ENCODE assay signal across 12 cellular contexts in the genomic region with DNA sequence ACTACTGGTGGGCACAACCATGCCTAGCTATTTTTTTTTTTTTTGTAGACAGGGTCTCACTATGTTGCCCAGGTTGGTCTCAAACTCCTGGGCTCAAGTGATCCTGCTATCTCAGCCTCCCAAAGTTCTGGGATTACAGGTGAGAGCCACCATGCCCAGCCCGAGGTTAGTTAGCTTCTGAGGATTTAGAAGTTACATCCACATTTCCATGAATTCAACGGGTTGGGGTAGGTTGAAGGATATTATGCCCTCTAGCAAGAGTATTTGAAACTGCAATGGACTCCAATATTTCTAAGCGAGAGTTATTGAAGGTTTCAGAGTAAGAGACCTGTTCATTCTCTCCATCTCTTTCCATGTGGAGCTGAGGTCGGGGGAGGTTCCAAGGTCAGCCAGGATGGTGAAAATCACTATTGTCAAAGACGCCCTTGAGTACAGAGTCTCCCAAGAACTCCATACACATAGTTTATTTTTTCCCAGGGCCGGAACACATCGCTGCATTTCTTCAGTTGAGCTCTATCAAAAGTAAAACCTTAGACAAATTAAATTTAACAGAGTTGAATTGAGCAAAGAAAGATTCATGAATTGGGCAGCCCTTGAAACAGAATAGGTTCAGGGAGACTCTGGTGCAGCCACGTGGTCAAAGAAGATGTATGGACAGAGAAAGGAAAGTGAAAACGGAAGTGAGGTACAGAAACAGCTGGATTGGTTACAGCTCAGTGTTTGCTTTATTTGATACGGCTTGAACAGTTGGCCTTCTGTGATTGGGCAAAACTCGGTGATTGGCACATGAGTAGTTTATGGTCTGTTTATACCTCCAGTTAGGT. TPM values are rescaled to one million over a fixed set of nuclear protein-coding genes. Genes with fewer than 3 reads are reported as not detected.
A peak's percentile ranks its signal among the peaks of the same experiment; 100 is the strongest.
DNase-seq lines count a peak whose midpoint lies in the region; ATAC-seq lines count a peak whose summit lies in the region.
"Had no signal": no experiment of that assay in that cellular context is flagged by ENCODE, and none has a peak within 500 bp of the region (broad histone marks: within the 10 kb centered on the region; RNA-seq: fewer than 3 reads in every experiment).

No MANE protein-coding gene starts in this region.

- H3K4me3 Mint-ChIP-seq in activated CD4-positive, alpha-beta T cell treated with anti-CD3 and anti-CD28 coated beads, Interleukin-2, amount 10 ng/mL, durations not matched to agents 7 days and 5 days, result no peak overlapping the region
- H3K4me3 Mint-ChIP-seq in central memory CD8-positive, alpha-beta T cell, result no peak overlapping the region
- H3K4me3 Mint-ChIP-seq in stimulated activated naive CD8-positive, alpha-beta T cell treated with anti-CD3 and anti-CD28 coated beads, Interleukin-15, amount 100 ng/mL, for 72 hours, result no peak overlapping the region

- ATAC-seq in central memory CD8-positive, alpha-beta T cell (replicated peaks; ENCODE audit: extremely low read depth, poor library complexity, severe bottlenecking), result peak; percentile 28
- peak; percentile 58 for ATAC-seq in stimulated activated naive CD8-positive, alpha-beta T cell treated with anti-CD3 and anti-CD28 coated beads, Interleukin-15, amount 100 ng/mL, for 72 hours
- no peak for ATAC-seq in GM18858 (IDR thresholded peaks at IDR 0.05; ENCODE audit: unreplicated experiment)

- peak overlapping the region; percentile 6 for H3K27ac Mint-ChIP-seq in activated CD4-positive, alpha-beta T cell treated with anti-CD3 and anti-CD28 coated beads, Interleukin-2, amount 10 ng/mL, durations not matched to agents 7 days and 5 days
- H3K27ac Mint-ChIP-seq in central memory CD8-positive, alpha-beta T cell (ENCODE audit: low read depth), result no peak overlapping the region
- no peak overlapping the region for H3K27ac Mint-ChIP-seq in stimulated activated naive CD8-positive, alpha-beta T cell treated with anti-CD3 and anti-CD28 coated beads, Interleukin-15, amount 100 ng/mL, for 72 hours

- H3K4me1 Mint-ChIP-seq in activated CD4-positive, alpha-beta T cell treated with anti-CD3 and anti-CD28 coated beads, Interleukin-2, amount 10 ng/mL, durations not matched to agents 7 days and 5 days, result peaks cover 7% of the 10 kb centered on the region
- peaks cover 5% of the 10 kb centered on the region for H3K4me1 Mint-ChIP-seq in central memory CD8-positive, alpha-beta T cell
- H3K4me1 Mint-ChIP-seq in stimulated activated naive CD8-positive, alpha-beta T cell treated with anti-CD3 and anti-CD28 coated beads, Interleukin-15, amount 100 ng/mL, for 72 hours, result peaks cover 11% of the 10 kb centered on the region

- CTCF ChIA-PET in activated CD4-positive, alpha-beta T cell treated with anti-CD3 and anti-CD28 coated beads, Interleukin-2, amount 10 ng/mL, durations not matched to agents 7 days and 5 days (lab: Charles Lee), result interaction anchor here (0.6 to 1.7 kb wide), 5 partner anchors 9 to 293 kb away, joined by 3 to 9 read pairs (median 4); no protein-coding TSS in a partner anchor

- H3K27me3 Mint-ChIP-seq in activated CD4-positive, alpha-beta T cell treated with anti-CD3 and anti-CD28 coated beads, Interleukin-2, amount 10 ng/mL, durations not matched to agents 7 days and 5 days, result peaks cover 7% of the 10 kb centered on the region
- peaks cover 19% of the 10 kb centered on the region for H3K27me3 Mint-ChIP-seq in central memory CD8-positive, alpha-beta T cell
- H3K27me3 Mint-ChIP-seq in stimulated activated naive CD8-positive, alpha-beta T cell treated with anti-CD3 and anti-CD28 coated beads, Interleukin-15, amount 100 ng/mL, for 72 hours, result peaks cover 11% of the 10 kb centered on the region

- H3K9me3 Mint-ChIP-seq in activated CD4-positive, alpha-beta T cell treated with anti-CD3 and anti-CD28 coated beads, Interleukin-2, amount 10 ng/mL, durations not matched to agents 7 days and 5 days, result peaks cover 30% of the 10 kb centered on the region
- H3K9me3 Mint-ChIP-seq in central memory CD8-positive, alpha-beta T cell, result peaks cover 9% of the 10 kb centered on the region
- H3K9me3 Mint-ChIP-seq in stimulated activated naive CD8-positive, alpha-beta T cell treated with anti-CD3 and anti-CD28 coated beads, Interleukin-15, amount 100 ng/mL, for 72 hours, result peaks cover 14 to 30% of the 10 kb centered on the region in 2 donors

- POLR2A ChIA-PET in activated CD4-positive, alpha-beta T cell treated with anti-CD3 and anti-CD28 coated beads, Interleukin-2, amount 10 ng/mL, durations not matched to agents 7 days and 5 days (lab: Charles Lee), result interaction anchor here (0.6 kb wide), 1 partner anchor 22 kb away, joined by 3 read pairs; no protein-coding TSS in a partner anchor

- peaks cover 6% of the 10 kb centered on the region for H3K36me3 Mint-ChIP-seq in activated CD4-positive, alpha-beta T cell treated with anti-CD3 and anti-CD28 coated beads, Interleukin-2, amount 10 ng/mL, durations not matched to agents 7 days and 5 days (ENCODE audit: low read depth)
- no peaks in the 10 kb centered on the region for H3K36me3 Mint-ChIP-seq in central memory CD8-positive, alpha-beta T cell (ENCODE audit: insufficient read depth)

- DNase-seq in activated CD4-positive, alpha-beta T cell treated with anti-CD3 and anti-CD28 coated beads, Interleukin-2, amount 10 ng/mL, durations not matched to agents 7 days and 5 days, result no peak
- DNase-seq in activated CD4-positive, alpha-beta T cell treated with anti-CD3 and anti-CD28 coated beads, Interleukin-2, amount 50 U/mL, for 1 hour, result no peak
- DNase-seq in NCI-H510A (lab: John Stamatoyannopoulos, UW), result peak; percentile 47
- no peak for DNase-seq in central memory CD8-positive, alpha-beta T cell (ENCODE audit: low spot score in 2 of 2)
- DNase-seq in stimulated activated naive CD8-positive, alpha-beta T cell treated with anti-CD3 and anti-CD28 coated beads, Interleukin-15, amount 100 ng/mL, for 72 hours, result no peak
- no peak for DNase-seq in pons (ENCODE audit: low spot score)
- no peak for DNase-seq in Ammon's horn (ENCODE audit: low spot score)
- DNase-seq: activated CD4-positive, alpha-beta T cell treated with anti-CD3 and anti-CD28 coated beads for 4 hours; amniotic stem cell; H7; NCI-H526 treated with DMSO at 0.1 percent for 48 hours had no signal

RNA-seq across cellular contexts. Expression of gene ITPRIPL2, which starts 19.0 kb away (rescaled TPM):
- 1 to 10 TPM; 2.1 to 2.3 TPM for total RNA-seq in activated CD4-positive, alpha-beta T cell treated with anti-CD3 and anti-CD28 coated beads, Interleukin-2, amount 10 ng/mL, durations not matched to agents 7 days and 5 days

RNA-seq across cellular contexts. Expression of gene COQ7, which starts 27.3 kb away (rescaled TPM):
- total RNA-seq in activated CD4-positive, alpha-beta T cell treated with anti-CD3 and anti-CD28 coated beads, Interleukin-2, amount 10 ng/mL, durations not matched to agents 7 days and 5 days, result 10 to 100 TPM; 11.6 to 15.3 TPM
